In the genomic region with DNA sequence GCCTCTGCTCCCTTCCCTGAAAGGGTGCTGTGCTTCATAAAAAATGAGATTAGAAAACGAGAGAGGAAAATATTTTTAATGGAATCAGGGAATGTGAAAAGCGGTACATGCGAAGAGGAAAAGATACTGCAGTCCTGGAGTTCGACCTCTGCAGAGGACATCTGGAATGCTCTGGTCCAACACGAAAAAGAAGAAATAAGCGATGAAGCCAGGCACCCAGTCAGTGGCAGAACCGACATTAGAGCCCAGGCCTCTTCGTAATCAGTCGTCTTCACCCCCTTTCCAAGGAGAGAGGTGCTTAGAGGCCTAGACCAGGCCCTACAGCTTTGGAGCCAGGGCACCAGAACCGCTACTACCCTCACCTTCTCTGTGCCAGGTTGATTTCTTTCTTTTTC, we compare ENCODE assay signal across 15 cellular contexts. TPM values are rescaled to one million over a fixed set of nuclear protein-coding genes. Genes with fewer than 3 reads are reported as not detected.
DNase-seq lines count a peak whose midpoint lies in the region; ATAC-seq, FAIRE-seq and TF ChIP-seq lines count a peak whose summit lies in the region.
"Had no signal": no experiment of that assay in that cellular context is flagged by ENCODE, and none has a peak within 500 bp of the region (broad histone marks: within the 10 kb centered on the region; RNA-seq: fewer than 3 reads in every experiment).

No MANE protein-coding gene starts in this region.

- peak overlapping the region; percentile 64 for H3K4me2 ChIP-seq in OCI-LY3 (ENCODE audit: low read length)

- H4K20me1 ChIP-seq in OCI-LY3 (ENCODE audit: insufficient read depth, low read length) = no peaks in the 10 kb centered on the region

- intact Hi-C loops in Caco-2 (cut with micrococcal nuclease; ENCODE audit: unreplicated experiment) = no loop called here
- intact Hi-C loops in CD4-positive, alpha-beta memory T cell (cut with micrococcal nuclease) = no loop called here

- CTCF ChIA-PET in Caco-2 (lab: Charles Lee) = no interaction called here
- CTCF ChIA-PET in CD4-positive, alpha-beta memory T cell (lab: Charles Lee; ENCODE audit: partially characterized antibody) = no interaction called here

- no peak overlapping the region for H3K27ac ChIP-seq in OCI-LY3 (ENCODE audit: low read length)
- no peak overlapping the region for H3K27ac ChIP-seq in CD4-positive, alpha-beta memory T cell (ENCODE audit: low read depth, low read length)
- H3K27ac ChIP-seq: heart left ventricle, right atrium auricular region had no signal

- no peaks in the 10 kb centered on the region for H3K36me3 Mint-ChIP-seq in Caco-2 (ENCODE audit: insufficient read depth, unreplicated experiment)
- H3K36me3 Mint-ChIP-seq in glutamatergic neuron (ENCODE audit: unreplicated experiment) = no peaks in the 10 kb centered on the region
- no peaks in the 10 kb centered on the region for H3K36me3 Mint-ChIP-seq in stimulated activated memory B cell treated with anti-CD40 and anti-IgM and Interleukin-4, amounts not matched to agents 10 μg/mL and 1 μg/mL and 100 μg/mL, for 72 hours
- peaks cover 0 to under 1% of the 10 kb centered on the region in 2 donors for H3K36me3 Mint-ChIP-seq in CD4-positive, alpha-beta memory T cell

- H3K27ac Mint-ChIP-seq in Caco-2 (ENCODE audit: unreplicated experiment) = no peak overlapping the region
- H3K27ac Mint-ChIP-seq in glutamatergic neuron (ENCODE audit: unreplicated experiment) = no peak overlapping the region
- H3K27ac Mint-ChIP-seq in stimulated activated memory B cell treated with anti-CD40 and anti-IgM and Interleukin-4, amounts not matched to agents 10 μg/mL and 1 μg/mL and 100 μg/mL, for 72 hours = no peak overlapping the region
- H3K27ac Mint-ChIP-seq in CD4-positive, alpha-beta memory T cell = no peak overlapping the region

- BruUV-seq in Caco-2 (replicated peaks; lab: Mats Ljungman, UMichigan) = no TSS peak

- H3K36me3 ChIP-seq in Caco-2 (ENCODE audit: control insufficient read depth, insufficient read depth, low read length) = no peaks in the 10 kb centered on the region
- H3K36me3 ChIP-seq in OCI-LY3 (replicated peaks; ENCODE audit: low read depth, low read length) = no peaks in the 10 kb centered on the region
- H3K36me3 ChIP-seq in CD4-positive, alpha-beta memory T cell (ENCODE audit: insufficient read depth, low read length) = no peaks in the 10 kb centered on the region
- H3K36me3 ChIP-seq: heart left ventricle, right atrium auricular region had no signal

- DNase-seq in Caco-2 (no peak), glutamatergic neuron (no peak), omental fat pad (ENCODE audit: low spot score) (no peak), HTR-8/SVneo (ENCODE audit: insufficient read length, low spot score) (no peak)
- no peak for DNase-seq in CD4-positive, alpha-beta memory T cell
- DNase-seq: activated CD4-positive, CD25-positive, alpha-beta regulatory T cell; NCI-H2029 treated with DMSO at 0.1 percent for 48 hours had no signal

- H3K4me3 Mint-ChIP-seq in Caco-2 (ENCODE audit: unreplicated experiment) (peak overlapping the region; percentile 38), glutamatergic neuron (ENCODE audit: unreplicated experiment) (peak overlapping the region; percentile 75)
- H3K4me3 Mint-ChIP-seq in stimulated activated memory B cell treated with anti-CD40 and anti-IgM and Interleukin-4, amounts not matched to agents 10 μg/mL and 1 μg/mL and 100 μg/mL, for 72 hours = no peak overlapping the region
- peak overlapping the region in 1 of 8 donors; percentile 15 for H3K4me3 Mint-ChIP-seq in CD4-positive, alpha-beta memory T cell

- no peak overlapping the region for H3K4me3 ChIP-seq in Caco-2 (ENCODE audit: low read depth, low read length)
- peak overlapping the region; percentile 67 for H3K4me3 ChIP-seq in OCI-LY3 (ENCODE audit: low read length)
- H3K4me3 ChIP-seq in CD4-positive, alpha-beta memory T cell (ENCODE audit: low read length in 2 of 2) = no peak overlapping the region

- H3K4me1 ChIP-seq in Caco-2 (no peaks in the 10 kb centered on the region), OCI-LY3 (ENCODE audit: low read length) (no peaks in the 10 kb centered on the region)
- peaks cover 3% of the 10 kb centered on the region for H3K4me1 ChIP-seq in CD4-positive, alpha-beta memory T cell (ENCODE audit: insufficient read depth, low read length)

- POLR2A ChIA-PET in Caco-2 (lab: Charles Lee) = no interaction called here
- POLR2A ChIA-PET in CD4-positive, alpha-beta memory T cell (lab: Charles Lee; ENCODE audit: partially characterized antibody) = no interaction called here

- no peaks in the 10 kb centered on the region for H3K79me2 ChIP-seq in OCI-LY3 (ENCODE audit: low read length)

- TF ChIP-seq CTCF in Caco-2 (IDR thresholded peaks at IDR 0.05; ENCODE audit: insufficient read depth in 1 of 2, low read depth in 1 of 2, low read length in 1 of 2, severe bottlenecking in 1 of 2, unreplicated experiment in 1 of 2) (no peak), OCI-LY3 (IDR thresholded peaks at IDR 0.05; ENCODE audit: low read depth, low read length) (no peak), glutamatergic neuron (IDR thresholded peaks at IDR 0.05; ENCODE audit: partially characterized antibody, unreplicated experiment) (no peak), omental fat pad (IDR thresholded peaks at IDR 0.05) (no peak)

- no peaks in the 10 kb centered on the region; the same call in 1 of the 2 replicates for H3K9me3 ChIP-seq in Caco-2
- no peaks in the 10 kb centered on the region for H3K9me3 ChIP-seq in OCI-LY3 (ENCODE audit: insufficient read depth, low read length)
- no peaks in the 10 kb centered on the region for H3K9me3 ChIP-seq in CD4-positive, alpha-beta memory T cell (ENCODE audit: control insufficient read depth in 1 of 2, low read length in 2 of 2)

- FAIRE-seq in HTR-8/SVneo (lab: Jason Lieb, UNC) = no peak
- FAIRE-seq: endometrium had no signal

- no peak overlapping the region for H3K9ac ChIP-seq in OCI-LY3 (ENCODE audit: low read length)

- H3K9me3 Mint-ChIP-seq in Caco-2 (ENCODE audit: unreplicated experiment) = peaks cover 1% of the 10 kb centered on the region
- H3K9me3 Mint-ChIP-seq in glutamatergic neuron (ENCODE audit: unreplicated experiment) = peaks cover 3% of the 10 kb centered on the region
- peaks cover 1% of the 10 kb centered on the region for H3K9me3 Mint-ChIP-seq in stimulated activated memory B cell treated with anti-CD40 and anti-IgM and Interleukin-4, amounts not matched to agents 10 μg/mL and 1 μg/mL and 100 μg/mL, for 72 hours
- H3K9me3 Mint-ChIP-seq in CD4-positive, alpha-beta memory T cell = peaks cover 0 to 5% (median under 1%) of the 10 kb centered on the region in 8 donors

- no peaks in the 10 kb centered on the region for H3K4me1 Mint-ChIP-seq in Caco-2 (ENCODE audit: low read depth, unreplicated experiment)
- no peaks in the 10 kb centered on the region for H3K4me1 Mint-ChIP-seq in glutamatergic neuron (ENCODE audit: low read depth, unreplicated experiment)
- H3K4me1 Mint-ChIP-seq in stimulated activated memory B cell treated with anti-CD40 and anti-IgM and Interleukin-4, amounts not matched to agents 10 μg/mL and 1 μg/mL and 100 μg/mL, for 72 hours = no peaks in the 10 kb centered on the region
- H3K4me1 Mint-ChIP-seq in CD4-positive, alpha-beta memory T cell = peaks cover 0 to 9% (median 7%) of the 10 kb centered on the region in 4 donors

- ATAC-seq in omental fat pad (ENCODE audit: low FRiP score) (peak; percentile 42), HG03108 (IDR thresholded peaks at IDR 0.05; ENCODE audit: unreplicated experiment) (no peak)
- no peak for ATAC-seq in stimulated activated memory B cell treated with anti-CD40 and anti-IgM and Interleukin-4, amounts not matched to agents 10 μg/mL and 1 μg/mL and 100 μg/mL, for 72 hours

- no peaks in the 10 kb centered on the region for H3K27me3 ChIP-seq in Caco-2 (replicated peaks; ENCODE audit: control insufficient read depth, insufficient read depth, low read length)
- H3K27me3 ChIP-seq in OCI-LY3 (ENCODE audit: low read depth, low read length) = no peaks in the 10 kb centered on the region
- H3K27me3 ChIP-seq in CD4-positive, alpha-beta memory T cell (ENCODE audit: insufficient read depth, low read length) = peaks cover 3% of the 10 kb centered on the region
- H3K27me3 ChIP-seq: right atrium auricular region had no signal

- H3K27me3 Mint-ChIP-seq in Caco-2 (ENCODE audit: insufficient read depth, unreplicated experiment) (peaks cover 8% of the 10 kb centered on the region), glutamatergic neuron (ENCODE audit: unreplicated experiment) (peaks cover 7% of the 10 kb centered on the region)
- peaks cover 41% of the 10 kb centered on the region for H3K27me3 Mint-ChIP-seq in stimulated activated memory B cell treated with anti-CD40 and anti-IgM and Interleukin-4, amounts not matched to agents 10 μg/mL and 1 μg/mL and 100 μg/mL, for 72 hours
- peaks cover 26 to 39% of the 10 kb centered on the region in 2 donors for H3K27me3 Mint-ChIP-seq in CD4-positive, alpha-beta memory T cell

- no peak overlapping the region for H2AFZ ChIP-seq in OCI-LY3 (ENCODE audit: low read depth, low read length)

RNA-seq across cellular contexts. Expression of a gene that starts 0.5 kb away (rescaled TPM):
- total RNA-seq in Caco-2 (2022) (not detected in 2 replicates), glutamatergic neuron (ENCODE audit: unreplicated experiment) (not detected), omental fat pad (under 1 TPM in 1 of 4 donors, not detected in 3; 0.28 TPM)
- total RNA-seq in CD4-positive, alpha-beta memory T cell = under 1 TPM; 0.23 to 0.89 TPM
- under 1 TPM; 0.15 to 0.66 TPM for polyA plus RNA-seq in CD4-positive, alpha-beta memory T cell
- total RNA-seq: heart left ventricle, mononuclear cell, OCI-LY7, right atrium auricular region had no signal
- polyA plus RNA-seq: heart left ventricle had no signal
